In the genomic region with DNA sequence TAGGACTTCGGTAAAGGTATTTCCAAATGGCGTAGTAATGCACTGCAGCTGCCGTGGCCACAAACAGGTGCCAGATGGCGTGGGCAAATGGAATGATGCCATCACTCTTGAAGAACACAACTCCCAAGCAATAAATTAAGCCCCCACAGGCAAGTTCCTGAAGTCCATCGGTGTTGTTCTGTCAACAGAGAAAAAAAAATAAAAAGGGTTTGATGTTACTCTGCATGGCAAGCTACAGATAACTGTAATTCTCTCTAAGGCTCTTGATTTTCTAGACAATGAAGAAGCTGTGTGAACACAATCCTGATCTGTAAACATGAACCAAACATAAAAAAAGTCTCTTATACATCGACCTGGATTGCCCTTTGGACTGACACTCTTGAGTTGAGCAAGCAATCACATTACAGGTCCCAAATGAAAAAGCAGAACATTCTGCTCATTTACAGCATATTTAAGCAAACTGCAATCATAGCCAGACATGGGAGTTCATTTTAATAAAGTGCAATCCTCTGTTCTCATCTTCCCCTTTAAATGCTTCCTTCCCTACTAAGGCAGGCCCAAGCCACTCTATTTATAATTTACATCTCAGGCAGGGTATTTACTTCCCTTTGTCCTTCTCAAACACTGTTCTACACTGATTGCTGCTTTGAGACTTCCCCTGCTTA, we compare ENCODE assay signal across 14 cellular contexts. TPM values are rescaled to one million over a fixed set of nuclear protein-coding genes. Genes with fewer than 3 reads are reported as not detected.
DNase-seq lines count a peak whose midpoint lies in the region; ATAC-seq, FAIRE-seq and TF ChIP-seq lines count a peak whose summit lies in the region.
"Had no signal": no experiment of that assay in that cellular context is flagged by ENCODE, and none has a peak within 500 bp of the region (broad histone marks: within the 10 kb centered on the region; RNA-seq: fewer than 3 reads in every experiment).

No MANE protein-coding gene starts in this region.

- DNase-seq in Right ventricle myocardium superior (no peak), right atrium auricular region (ENCODE audit: low spot score) (no peak), mucosa of descending colon (peak in 2 of 3 donors; percentile 30 to 37), upper lobe of right lung (no peak), GM19238 (ENCODE audit: insufficient read length, low spot score) (no peak), RCC 7860 (ENCODE audit: low spot score) (no peak)
- DNase-seq in activated CD8-positive, alpha-beta T cell treated with anti-CD3 and anti-CD28 coated beads, Interleukin-2, amount 10 ng/mL, durations not matched to agents 7 days and 5 days, result no peak
- DNase-seq in activated CD8-positive, alpha-beta memory T cell treated with anti-CD3 and anti-CD28 coated beads for 24 hours, result no peak
- DNase-seq: activated CD4-positive, alpha-beta T cell treated with anti-CD3 and anti-CD28 coated beads for 48 hours; activated naive CD4-positive, alpha-beta T cell; islet precursor cell; NCI-H446 had no signal

- H3K4me1 ChIP-seq in right atrium auricular region, result no peaks in the 10 kb centered on the region
- peaks cover 16% of the 10 kb centered on the region for H3K4me1 ChIP-seq in mucosa of descending colon (ENCODE audit: low read depth)
- H3K4me1 ChIP-seq in upper lobe of right lung, result no peaks in the 10 kb centered on the region

- CTCF ChIA-PET in activated CD8-positive, alpha-beta T cell treated with anti-CD3 and anti-CD28 coated beads, Interleukin-2, amount 10 ng/mL, durations not matched to agents 7 days and 5 days (lab: Charles Lee), result interaction anchor here (1.1 kb wide), 1 partner anchor 120 kb away, joined by 4 read pairs; no protein-coding TSS in a partner anchor

- H3K27ac ChIP-seq in right atrium auricular region, result no peak overlapping the region
- H3K27ac ChIP-seq in upper lobe of right lung, result peak overlapping the region; percentile 39
- H3K27ac ChIP-seq: coronary artery had no signal

- intact Hi-C loops in Right ventricle myocardium superior (cut with DNase I) (no loop called here), mucosa of descending colon (cut with DNase I, micrococcal nuclease) (no loop called here), upper lobe of right lung (cut with DNase I) (no loop called here)

- no peaks in the 10 kb centered on the region for H3K9me3 Mint-ChIP-seq in activated CD8-positive, alpha-beta T cell treated with anti-CD3 and anti-CD28 coated beads, Interleukin-2, amount 10 ng/mL, durations not matched to agents 7 days and 5 days (ENCODE audit: insufficient read depth)

- H3K4me1 Mint-ChIP-seq in activated CD8-positive, alpha-beta T cell treated with anti-CD3 and anti-CD28 coated beads, Interleukin-2, amount 10 ng/mL, durations not matched to agents 7 days and 5 days (ENCODE audit: low read depth), result no peaks in the 10 kb centered on the region

- peak overlapping the region; percentile 5 for H3K27ac Mint-ChIP-seq in activated CD8-positive, alpha-beta T cell treated with anti-CD3 and anti-CD28 coated beads, Interleukin-2, amount 10 ng/mL, durations not matched to agents 7 days and 5 days

- no peaks in the 10 kb centered on the region for H3K27me3 Mint-ChIP-seq in activated CD8-positive, alpha-beta T cell treated with anti-CD3 and anti-CD28 coated beads, Interleukin-2, amount 10 ng/mL, durations not matched to agents 7 days and 5 days (ENCODE audit: low read depth)

- H3K36me3 ChIP-seq in right atrium auricular region (peaks cover 21% of the 10 kb centered on the region), mucosa of descending colon (ENCODE audit: low read depth) (no peaks in the 10 kb centered on the region), upper lobe of right lung (peaks cover 7% of the 10 kb centered on the region)

- no peak overlapping the region for H3K4me3 ChIP-seq in right atrium auricular region
- no peak overlapping the region for H3K4me3 ChIP-seq in mucosa of descending colon
- H3K4me3 ChIP-seq in upper lobe of right lung, result no peak overlapping the region
- H3K4me3 ChIP-seq: coronary artery had no signal

- ATAC-seq in Right ventricle myocardium superior (ENCODE audit: poor library complexity), result peak; percentile 81
- ATAC-seq in activated CD8-positive, alpha-beta T cell treated with anti-CD3 and anti-CD28 coated beads, Interleukin-2, amount 10 ng/mL, durations not matched to agents 7 days and 5 days, result no peak
- peak; percentile 81 for ATAC-seq in mucosa of descending colon
- ATAC-seq in upper lobe of right lung, result peak; percentile 93

- no peak for FAIRE-seq in RCC 7860 (lab: Jason Lieb, UNC)
- FAIRE-seq: GM18507 had no signal

- POLR2A ChIA-PET in activated CD8-positive, alpha-beta T cell treated with anti-CD3 and anti-CD28 coated beads, Interleukin-2, amount 10 ng/mL, durations not matched to agents 7 days and 5 days (lab: Charles Lee), result no interaction called here

- H3K9me3 ChIP-seq in right atrium auricular region, result no peaks in the 10 kb centered on the region
- no peaks in the 10 kb centered on the region for H3K9me3 ChIP-seq in mucosa of descending colon
- H3K9me3 ChIP-seq in upper lobe of right lung, result no peaks in the 10 kb centered on the region

- H3K27me3 ChIP-seq in right atrium auricular region, result no peaks in the 10 kb centered on the region
- no peaks in the 10 kb centered on the region for H3K27me3 ChIP-seq in upper lobe of right lung

- H3K36me3 Mint-ChIP-seq in activated CD8-positive, alpha-beta T cell treated with anti-CD3 and anti-CD28 coated beads, Interleukin-2, amount 10 ng/mL, durations not matched to agents 7 days and 5 days (ENCODE audit: low read depth), result peaks cover 57% of the 10 kb centered on the region

- no peak overlapping the region for H3K4me3 Mint-ChIP-seq in activated CD8-positive, alpha-beta T cell treated with anti-CD3 and anti-CD28 coated beads, Interleukin-2, amount 10 ng/mL, durations not matched to agents 7 days and 5 days

- TF ChIP-seq CTCF in right atrium auricular region (IDR thresholded peaks at IDR 0.05) (no peak), mucosa of descending colon (IDR thresholded peaks at IDR 0.05) (no peak), upper lobe of right lung (IDR thresholded peaks at IDR 0.05) (no peak)

RNA-seq across cellular contexts. Expression of a gene that starts 27.1 kb away (rescaled TPM):
- total RNA-seq in Right ventricle myocardium superior, result 13.4 TPM
- total RNA-seq in right atrium auricular region, result 10 to 100 TPM; 12.5 to 17.5 TPM
- 10 to 100 TPM; 39.4 to 41.3 TPM for total RNA-seq in activated CD8-positive, alpha-beta T cell treated with anti-CD3 and anti-CD28 coated beads, Interleukin-2, amount 10 ng/mL, durations not matched to agents 7 days and 5 days
- total RNA-seq in mucosa of descending colon, result 10 to 100 TPM; 10.3 to 22.8 (median 14.7) TPM
- 16.0 TPM for total RNA-seq in upper lobe of right lung

Comparison
In these comparisons a context has a peak if more than half of its experiments do, and no peak if none do; other contexts are left out.
1. DNase-seq: peak in mucosa of descending colon (2 of 3); none in Right ventricle myocardium superior (single experiment), right atrium auricular region (single experiment), activated CD8-positive, alpha-beta T cell treated with anti-CD3 and anti-CD28 coated beads, Interleukin-2, amount 10 ng/mL, durations not matched to agents 7 days and 5 days (single experiment), upper lobe of right lung (single experiment), GM19238 (single experiment), activated CD8-positive, alpha-beta memory T cell treated with anti-CD3 and anti-CD28 coated beads for 24 hours (single experiment) and RCC 7860 (single experiment).